ENCODE assay signal across 13 cellular contexts in the genomic region with DNA sequence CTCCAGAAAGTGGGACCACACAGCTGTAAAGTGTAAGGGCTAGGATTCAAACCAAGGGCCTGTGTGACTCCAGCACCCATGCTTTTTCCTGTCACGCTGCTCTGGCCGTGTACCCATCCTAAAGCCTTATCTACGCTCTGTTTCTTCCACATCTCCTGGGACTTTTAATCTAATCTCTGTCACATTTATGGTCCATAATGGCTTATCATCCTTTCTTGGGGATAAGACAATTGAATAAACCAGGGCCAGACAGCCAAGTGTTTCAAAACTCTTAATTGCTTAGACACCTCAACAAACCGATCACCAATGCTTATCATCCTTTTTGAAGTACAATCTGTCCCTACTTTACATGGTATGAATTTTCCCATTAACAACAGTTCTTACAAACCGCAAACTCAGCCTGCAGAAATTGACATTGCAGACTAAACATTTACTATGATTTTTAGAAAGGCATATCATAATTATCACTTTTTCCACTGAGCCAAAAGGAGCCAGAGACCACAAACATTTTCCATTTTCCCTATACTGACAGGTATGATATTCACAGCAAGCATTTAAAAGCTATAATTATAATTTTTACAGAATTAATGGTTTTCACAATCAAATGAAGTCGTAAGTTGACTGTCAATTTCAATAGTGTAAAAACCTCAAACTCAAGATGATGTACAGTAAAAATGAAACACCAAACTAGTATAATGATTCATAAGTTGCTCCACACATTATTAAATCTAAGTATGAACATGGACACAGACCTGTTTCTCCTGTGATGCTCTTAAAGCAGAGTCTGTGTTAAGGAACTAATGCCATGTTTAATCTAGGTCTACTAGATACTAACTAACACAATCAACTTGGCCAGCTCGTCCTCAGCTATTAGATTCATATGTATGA.
DNase-seq lines count a peak whose midpoint lies in the region; ATAC-seq and TF ChIP-seq lines count a peak whose summit lies in the region.
"Had no signal": no experiment of that assay in that cellular context is flagged by ENCODE, and none has a peak within 500 bp of the region (broad histone marks: within the 10 kb centered on the region; RNA-seq: fewer than 3 reads in every experiment).

No MANE protein-coding gene starts in this region.

- no peak overlapping the region for H3T11ph ChIP-seq in H9 (ENCODE audit: low read length)

- H3K4me3 Mint-ChIP-seq in stimulated activated naive CD8-positive, alpha-beta T cell treated with anti-CD3 and anti-CD28 coated beads, Interleukin-15, Interleukin-2, amounts not matched to agents 100 ng/mL and 50 ng/mL, for 24 hours = peak overlapping the region; percentile 69
- H3K4me3 Mint-ChIP-seq in H9 = no peak overlapping the region

- no peak overlapping the region for H2BK120ac ChIP-seq in H9 (ENCODE audit: low read depth, low read length, poor library complexity, severe bottlenecking)

- no peak overlapping the region for H3K4ac ChIP-seq in H9 (ENCODE audit: low read depth, low read length)

- H3K23me2 ChIP-seq in H9 (ENCODE audit: insufficient read length, low read depth, low read length, poor library complexity, severe bottlenecking) = no peaks in the 10 kb centered on the region

- H3K27me3 Mint-ChIP-seq in stimulated activated naive CD8-positive, alpha-beta T cell treated with anti-CD3 and anti-CD28 coated beads, Interleukin-15, Interleukin-2, amounts not matched to agents 100 ng/mL and 50 ng/mL, for 24 hours = no peaks in the 10 kb centered on the region
- H3K27me3 Mint-ChIP-seq in H9 (ENCODE audit: low read depth) = no peaks in the 10 kb centered on the region

- no peak overlapping the region for H3K23ac ChIP-seq in H9 (ENCODE audit: insufficient read length, low read depth, low read length)

- peak; percentile 14 for DNase-seq in stimulated activated CD4-positive, alpha-beta T cell treated with anti-CD3 and anti-CD28 coated beads, Interleukin-15, amount 100 ng/mL, for 24 hours
- DNase-seq in stimulated activated CD4-positive, alpha-beta T cell treated with anti-CD3 and anti-CD28 coated beads, Interleukin-12 subunit alpha, Interleukin-12 subunit beta, amount 100 ng/mL, for 4 hours = no peak
- no peak for DNase-seq in H9
- DNase-seq in NCI-H2196 treated with DMSO at 0.1 percent for 48 hours (lab: John Stamatoyannopoulos, UW; ENCODE audit: unreplicated experiment) = no peak
- DNase-seq in AG08396 (ENCODE audit: low spot score) = no peak
- DNase-seq: right lobe of liver, T1000 had no signal

- H3K9me3 Mint-ChIP-seq in stimulated activated naive CD8-positive, alpha-beta T cell treated with anti-CD3 and anti-CD28 coated beads, Interleukin-15, Interleukin-2, amounts not matched to agents 100 ng/mL and 50 ng/mL, for 24 hours = no peaks in the 10 kb centered on the region
- no peaks in the 10 kb centered on the region for H3K9me3 Mint-ChIP-seq in H9

- no peak overlapping the region for H3K4me2 ChIP-seq in H9 (ENCODE audit: insufficient read depth, insufficient read length, low read length)

- H2AFZ ChIP-seq in H9 (ENCODE audit: low read length) = no peak overlapping the region

- no peak overlapping the region for H2BK20ac ChIP-seq in H9 (ENCODE audit: low read depth, low read length, poor library complexity, severe bottlenecking)

- no peaks in the 10 kb centered on the region; the same call in 1 of the 2 replicates for H3K4me1 ChIP-seq in H9 (ENCODE audit: insufficient read depth, low read length)
- H3K4me1 ChIP-seq: right lobe of liver, SJCRH30 had no signal

- no peak overlapping the region for H3K18ac ChIP-seq in H9 (ENCODE audit: insufficient read length, low read depth, low read length)

- H3K27ac Mint-ChIP-seq in stimulated activated naive CD8-positive, alpha-beta T cell treated with anti-CD3 and anti-CD28 coated beads, Interleukin-15, Interleukin-2, amounts not matched to agents 100 ng/mL and 50 ng/mL, for 24 hours = peak overlapping the region; percentile 98
- no peak overlapping the region for H3K27ac Mint-ChIP-seq in H9

- H4K8ac ChIP-seq in H9 (replicated peaks; ENCODE audit: insufficient read length, low read depth, low read length) = no peak overlapping the region

- H4K91ac ChIP-seq in H9 (ENCODE audit: insufficient read length, low read depth, low read length) = no peak overlapping the region

- peak; percentile 43 for ATAC-seq in GM21529 (IDR thresholded peaks at IDR 0.05; ENCODE audit: unreplicated experiment)
- ATAC-seq in HG03565 (IDR thresholded peaks at IDR 0.05; ENCODE audit: unreplicated experiment) = peak; percentile 28

- no peaks in the 10 kb centered on the region for H3K9me3 ChIP-seq in H9 (ENCODE audit: control insufficient read depth, low read depth, low read length)
- H3K9me3 ChIP-seq: heart right ventricle, right lobe of liver, SJCRH30, tibial artery had no signal

- H3K56ac ChIP-seq in H9 (ENCODE audit: insufficient read length, low read depth, low read length) = no peak overlapping the region

- peaks cover 18% of the 10 kb centered on the region; the same call in 1 of the 2 replicates for H3K79me2 ChIP-seq in H9 (ENCODE audit: insufficient read depth, low read length)

- peaks cover 11% of the 10 kb centered on the region for H3K79me1 ChIP-seq in H9 (ENCODE audit: insufficient read depth, low read depth, low read length, poor library complexity, severe bottlenecking)

- no peak overlapping the region for H3K27ac ChIP-seq in H9 (ENCODE audit: insufficient read length, low read depth, low read length)
- H3K27ac ChIP-seq: heart right ventricle, right lobe of liver, SJCRH30, tibial artery had no signal

- H3K36me3 Mint-ChIP-seq in stimulated activated naive CD8-positive, alpha-beta T cell treated with anti-CD3 and anti-CD28 coated beads, Interleukin-15, Interleukin-2, amounts not matched to agents 100 ng/mL and 50 ng/mL, for 24 hours (ENCODE audit: low read depth) = peaks cover 38% of the 10 kb centered on the region
- peaks cover 0 to 13% (median 12%) of the 10 kb centered on the region in 3 experiments; a peak in 6 of 7 replicates for H3K36me3 Mint-ChIP-seq in H9 (ENCODE audit: insufficient read depth in 1 of 3, low read depth in 3 of 3)

- no CpG with 5 or more reads among the region's 7 CpGs for WGBS in H9 (ENCODE audit: extremely low coverage, insufficient read length, low lambda C conversion rate)

- H2BK12ac ChIP-seq in H9 (ENCODE audit: insufficient read length, low read depth, low read length) = no peak overlapping the region

- no peak for TF ChIP-seq CTCF in H9 (conservative IDR thresholded peaks at IDR 0.05)

- H2AK5ac ChIP-seq in H9 (ENCODE audit: insufficient read length, low read length) = no peak overlapping the region

- no peak overlapping the region for H4K5ac ChIP-seq in H9 (ENCODE audit: insufficient read length, low read depth, low read length)

- H3K27me3 ChIP-seq in H9 (ENCODE audit: insufficient read depth, low read length) = no peaks in the 10 kb centered on the region
- H3K27me3 ChIP-seq: heart right ventricle, right lobe of liver, SJCRH30, tibial artery had no signal

- H4K20me1 ChIP-seq in H9 (ENCODE audit: control insufficient read depth, insufficient read depth, insufficient read length) = no peaks in the 10 kb centered on the region

- H3K4me1 Mint-ChIP-seq in stimulated activated naive CD8-positive, alpha-beta T cell treated with anti-CD3 and anti-CD28 coated beads, Interleukin-15, Interleukin-2, amounts not matched to agents 100 ng/mL and 50 ng/mL, for 24 hours (ENCODE audit: low read depth) = peaks cover 72% of the 10 kb centered on the region
- peaks cover 23 to 31% of the 10 kb centered on the region in 2 experiments for H3K4me1 Mint-ChIP-seq in H9

- no peak overlapping the region for H3K14ac ChIP-seq in H9 (ENCODE audit: insufficient read depth, low read length)

- H3K9ac ChIP-seq in H9 (ENCODE audit: extremely low read depth, insufficient read length, low read length) = no peak overlapping the region

- no peak overlapping the region for H2BK15ac ChIP-seq in H9 (ENCODE audit: low read depth, low read length)

- H2BK5ac ChIP-seq in H9 (ENCODE audit: insufficient read length, low read length) = no peak overlapping the region
